In the genomic region with DNA sequence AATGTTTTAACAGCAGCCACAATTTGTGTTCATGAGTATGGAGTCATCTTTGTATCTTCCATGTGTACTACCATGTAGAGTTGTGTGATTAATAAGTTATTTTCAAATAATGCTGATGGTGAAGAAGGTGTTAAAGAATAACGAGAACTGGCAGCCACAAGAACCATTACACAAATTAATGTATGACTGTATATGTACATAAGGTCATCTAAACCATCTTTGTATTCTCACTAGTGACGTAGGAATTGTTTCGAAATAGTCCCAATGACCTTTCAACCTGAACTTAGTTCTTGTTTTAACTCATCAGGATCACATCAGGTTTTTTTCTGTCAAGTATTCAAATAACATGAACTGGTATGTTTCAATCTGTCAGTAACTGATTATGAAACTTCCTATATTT, we compare ENCODE assay signal across 2 cellular contexts.
TF ChIP-seq lines count a peak whose summit lies in the region.

No MANE protein-coding gene starts in this region.

TF ChIP-seq in liver, 16 proteins besides CTCF, POLR2A, EP300 and RAD21 (continued from another document):
- TF ChIP-seq REST (IDR thresholded peaks at IDR 0.05) (peak; percentile 62), SP1 (IDR thresholded peaks at IDR 0.05) (peak; percentile 76), JUND (IDR thresholded peaks at IDR 0.05) (peak; percentile 48 to 82)
- TF ChIP-seq, protein P1, sequence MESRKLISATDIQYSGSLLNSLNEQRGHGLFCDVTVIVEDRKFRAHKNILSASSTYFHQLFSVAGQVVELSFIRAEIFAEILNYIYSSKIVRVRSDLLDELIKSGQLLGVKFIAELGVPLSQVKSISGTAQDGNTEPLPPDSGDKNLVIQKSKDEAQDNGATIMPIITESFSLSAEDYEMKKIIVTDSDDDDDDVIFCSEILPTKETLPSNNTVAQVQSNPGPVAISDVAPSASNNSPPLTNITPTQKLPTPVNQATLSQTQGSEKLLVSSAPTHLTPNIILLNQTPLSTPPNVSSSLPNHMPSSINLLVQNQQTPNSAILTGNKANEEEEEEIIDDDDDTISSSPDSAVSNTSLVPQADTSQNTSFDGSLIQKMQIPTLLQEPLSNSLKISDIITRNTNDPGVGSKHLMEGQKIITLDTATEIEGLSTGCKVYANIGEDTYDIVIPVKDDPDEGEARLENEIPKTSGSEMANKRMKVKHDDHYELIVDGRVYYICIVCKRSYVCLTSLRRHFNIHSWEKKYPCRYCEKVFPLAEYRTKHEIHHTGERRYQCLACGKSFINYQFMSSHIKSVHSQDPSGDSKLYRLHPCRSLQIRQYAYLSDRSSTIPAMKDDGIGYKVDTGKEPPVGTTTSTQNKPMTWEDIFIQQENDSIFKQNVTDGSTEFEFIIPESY (IDR thresholded peaks at IDR 0.05): peak; percentile 58
- TF ChIP-seq, protein P2, sequence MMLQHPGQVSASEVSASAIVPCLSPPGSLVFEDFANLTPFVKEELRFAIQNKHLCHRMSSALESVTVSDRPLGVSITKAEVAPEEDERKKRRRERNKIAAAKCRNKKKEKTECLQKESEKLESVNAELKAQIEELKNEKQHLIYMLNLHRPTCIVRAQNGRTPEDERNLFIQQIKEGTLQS (IDR thresholded peaks at IDR 0.05): no peak
- TF ChIP-seq, protein P3, sequence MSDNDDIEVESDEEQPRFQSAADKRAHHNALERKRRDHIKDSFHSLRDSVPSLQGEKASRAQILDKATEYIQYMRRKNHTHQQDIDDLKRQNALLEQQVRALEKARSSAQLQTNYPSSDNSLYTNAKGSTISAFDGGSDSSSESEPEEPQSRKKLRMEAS (IDR thresholded peaks at IDR 0.05): peak; percentile 45

TF ChIP-seq in SK-N-SH, 30 proteins besides CTCF, POLR2A, EP300 and RAD21 (continued from another document):
- TF ChIP-seq CHD2 (IDR thresholded peaks at IDR 0.05; ENCODE audit: low read length, partially characterized antibody): no peak
- TF ChIP-seq, protein P1 (IDR thresholded peaks at IDR 0.05; ENCODE audit: borderline replicate concordance, low read depth): no peak
- TF ChIP-seq TCF12 (IDR thresholded peaks at IDR 0.05): no peak
